ENCODE assay signal across 34 cellular contexts in the genomic region with DNA sequence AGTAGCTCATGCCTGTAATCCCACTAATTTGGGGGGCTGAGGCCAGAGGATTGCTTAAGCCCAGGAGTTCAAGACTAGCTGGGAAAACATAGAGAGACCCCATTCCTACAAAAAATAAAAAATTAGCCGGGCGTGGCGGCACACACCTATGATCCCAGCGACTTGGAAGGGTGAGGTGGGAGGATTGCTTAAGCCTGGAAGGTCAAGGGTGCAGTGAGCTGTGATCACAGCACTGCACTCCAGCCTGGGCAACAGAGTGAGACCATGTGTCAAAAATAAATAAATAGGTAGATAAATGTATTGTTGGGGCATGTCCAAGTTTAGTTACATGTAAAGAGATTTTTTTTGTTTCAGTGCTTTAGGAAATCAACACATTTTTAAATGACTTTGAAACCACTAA. TPM values are rescaled to one million over a fixed set of nuclear protein-coding genes. Genes with fewer than 3 reads are reported as not detected.
"Had no signal": no experiment of that assay in that cellular context is flagged by ENCODE, and none has a peak within 500 bp of the region (broad histone marks: within the 10 kb centered on the region; RNA-seq: fewer than 3 reads in every experiment).

No MANE protein-coding gene starts in this region.

- DNase-seq: activated CD4-positive, alpha-beta memory T cell treated with anti-CD3 and anti-CD28 coated beads for 36 hours; activated CD4-positive, alpha-beta T cell treated with anti-CD3 and anti-CD28 coated beads for 36 hours; activated CD4-positive, alpha-beta T cell treated with anti-CD3 and anti-CD28 coated beads, Interleukin-2, amount 10 ng/mL, durations not matched to agents 24 days and 14 days; activated CD4-positive, CD25-positive, alpha-beta regulatory T cell; activated CD4-positive, CD25-positive, alpha-beta regulatory T cell treated with anti-CD3 and anti-CD28 coated beads, Interleukin-2, amount 50 U/mL, for 72 hours; activated CD8-positive, alpha-beta memory T cell treated with anti-CD3 and anti-CD28 coated beads, Interleukin-2, amount 10 ng/mL, durations not matched to agents 7 days and 5 days; activated CD8-positive, alpha-beta memory T cell treated with anti-CD3 and anti-CD28 coated beads, Interleukin-2, amount 50 U/mL, for 4 hours; activated CD8-positive, alpha-beta T cell treated with anti-CD3 and anti-CD28 coated beads, Interleukin-2, amount 10 ng/mL, durations not matched to agents 7 days and 5 days; activated effector memory CD4-positive, alpha-beta T cell treated with anti-CD3 and anti-CD28 coated beads, Interleukin-2, amount 50 U/mL, for 16 hours; activated naive CD4-positive, alpha-beta T cell treated with anti-CD3 and anti-CD28 coated beads for 36 hours; activated naive CD8-positive, alpha-beta T cell treated with anti-CD3 and anti-CD28 coated beads for 36 hours; activated naive CD8-positive, alpha-beta T cell treated with anti-CD3 and anti-CD28 coated beads, Interleukin-2, amount 50 U/mL, for 24 hours; activated T-cell treated with anti-CD3 and anti-CD28 coated beads, Interleukin-2, amount 50 U/mL, for 1 hour; activated T-cell treated with anti-CD3 and anti-CD28 coated beads, Interleukin-2, amount 50 U/mL, for 48 hours; adrenal gland; amygdala; aorta; body of pancreas; caudate nucleus; cortex of kidney; dermis blood vessel endothelial cell; effector CD4-positive, alpha-beta T cell; effector memory CD8-positive, alpha-beta T cell; erythroblast; foreskin keratinocyte; gastrocnemius medialis; glutamatergic neuron; T-helper 2 cell had no signal

RNA-seq across cellular contexts. Expression of gene SLC12A1, which starts 36.4 kb away (rescaled TPM):
- total RNA-seq: activated CD4-positive, alpha-beta memory T cell treated with anti-CD3 and anti-CD28 coated beads for 36 hours; activated CD4-positive, alpha-beta T cell treated with anti-CD3 and anti-CD28 coated beads for 36 hours; activated CD4-positive, alpha-beta T cell treated with anti-CD3 and anti-CD28 coated beads, Interleukin-2, amount 10 ng/mL, durations not matched to agents 24 days and 14 days; activated CD8-positive, alpha-beta memory T cell treated with anti-CD3 and anti-CD28 coated beads for 36 hours; activated CD8-positive, alpha-beta memory T cell treated with anti-CD3 and anti-CD28 coated beads, Interleukin-2, amount 10 ng/mL, durations not matched to agents 7 days and 5 days; activated CD8-positive, alpha-beta T cell treated with anti-CD3 and anti-CD28 coated beads, Interleukin-2, amount 10 ng/mL, durations not matched to agents 7 days and 5 days; activated naive CD4-positive, alpha-beta T cell treated with anti-CD3 and anti-CD28 coated beads for 36 hours; activated naive CD8-positive, alpha-beta T cell treated with anti-CD3 and anti-CD28 coated beads for 36 hours; activated T-helper 1 cell treated with anti-CD3 and anti-CD28 coated beads, Interleukin-12 subunit alpha, Interleukin-12 subunit beta, Interleukin-2, Interleukin-4 antibody, amounts not matched to agents 30 ng/mL and 10 ng/mL and 1 ng/mL, durations not matched to agents 14 hours and 24 hours and 36 hours; activated T-helper 2 cell treated with anti-CD3 and anti-CD28 coated beads, Interferon-gamma antibody, Interleukin-2, Interleukin-4, amounts not matched to agents 10 μg/mL and 5 μg/mL and 100 μg/mL, durations not matched to agents 14 hours and 24 hours and 36 hours; body of pancreas; chondrocyte; esophagus muscularis mucosa; foreskin keratinocyte; gastrocnemius medialis; T-helper 1 cell treated with Interleukin-12 subunit alpha and Interleukin-12 subunit beta and Interleukin-4 antibody, amounts not matched to agents 30 ng/mL and 1 ng/mL, for 36 hours had no signal

RNA-seq across cellular contexts. Expression of gene CTXN2, which starts 51.1 kb away (rescaled TPM):
- total RNA-seq: activated CD4-positive, alpha-beta memory T cell treated with anti-CD3 and anti-CD28 coated beads for 36 hours; activated CD8-positive, alpha-beta memory T cell treated with anti-CD3 and anti-CD28 coated beads for 36 hours; activated CD8-positive, alpha-beta memory T cell treated with anti-CD3 and anti-CD28 coated beads, Interleukin-2, amount 10 ng/mL, durations not matched to agents 7 days and 5 days; activated CD8-positive, alpha-beta T cell treated with anti-CD3 and anti-CD28 coated beads, Interleukin-2, amount 10 ng/mL, durations not matched to agents 7 days and 5 days; activated naive CD4-positive, alpha-beta T cell treated with anti-CD3 and anti-CD28 coated beads for 36 hours; activated naive CD8-positive, alpha-beta T cell treated with anti-CD3 and anti-CD28 coated beads for 36 hours; activated T-helper 1 cell treated with anti-CD3 and anti-CD28 coated beads, Interleukin-12 subunit alpha, Interleukin-12 subunit beta, Interleukin-2, Interleukin-4 antibody, amounts not matched to agents 30 ng/mL and 10 ng/mL and 1 ng/mL, durations not matched to agents 14 hours and 24 hours and 36 hours; adrenal gland; aorta; chondrocyte; dermis blood vessel endothelial cell; foreskin keratinocyte; gastrocnemius medialis; T-helper 1 cell treated with Interleukin-12 subunit alpha and Interleukin-12 subunit beta and Interleukin-4 antibody, amounts not matched to agents 30 ng/mL and 1 ng/mL, for 36 hours had no signal
